In the genomic region with DNA sequence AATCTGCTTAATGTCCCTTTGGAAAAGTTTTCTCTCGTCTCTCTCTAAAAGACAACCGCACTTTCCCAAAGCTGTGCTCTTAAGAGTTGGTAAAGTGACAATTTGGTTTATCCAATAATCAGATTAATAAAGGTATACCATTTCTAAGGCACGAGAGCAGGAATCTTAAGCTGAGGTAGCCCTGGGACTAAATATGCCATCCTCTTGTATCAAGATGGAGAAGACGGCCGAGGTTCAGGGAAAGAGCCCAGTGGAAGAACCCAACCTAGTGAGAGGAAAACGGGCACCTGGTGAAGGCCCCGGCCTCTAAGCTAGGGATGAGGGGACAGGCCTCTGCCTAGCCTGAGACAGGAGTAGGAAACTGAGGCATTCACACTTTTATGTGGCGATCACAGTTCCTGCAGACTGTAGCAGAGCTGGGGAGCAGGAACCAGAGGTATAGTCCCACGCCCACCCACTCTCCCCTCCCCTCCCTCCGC, we compare ENCODE assay signal across 1 cellular context.
TF ChIP-seq lines count a peak whose summit lies in the region.

No MANE protein-coding gene starts in this region.

TF ChIP-seq in SK-N-SH, 30 proteins besides CTCF, POLR2A, EP300 and RAD21:
- TF ChIP-seq, protein P1, sequence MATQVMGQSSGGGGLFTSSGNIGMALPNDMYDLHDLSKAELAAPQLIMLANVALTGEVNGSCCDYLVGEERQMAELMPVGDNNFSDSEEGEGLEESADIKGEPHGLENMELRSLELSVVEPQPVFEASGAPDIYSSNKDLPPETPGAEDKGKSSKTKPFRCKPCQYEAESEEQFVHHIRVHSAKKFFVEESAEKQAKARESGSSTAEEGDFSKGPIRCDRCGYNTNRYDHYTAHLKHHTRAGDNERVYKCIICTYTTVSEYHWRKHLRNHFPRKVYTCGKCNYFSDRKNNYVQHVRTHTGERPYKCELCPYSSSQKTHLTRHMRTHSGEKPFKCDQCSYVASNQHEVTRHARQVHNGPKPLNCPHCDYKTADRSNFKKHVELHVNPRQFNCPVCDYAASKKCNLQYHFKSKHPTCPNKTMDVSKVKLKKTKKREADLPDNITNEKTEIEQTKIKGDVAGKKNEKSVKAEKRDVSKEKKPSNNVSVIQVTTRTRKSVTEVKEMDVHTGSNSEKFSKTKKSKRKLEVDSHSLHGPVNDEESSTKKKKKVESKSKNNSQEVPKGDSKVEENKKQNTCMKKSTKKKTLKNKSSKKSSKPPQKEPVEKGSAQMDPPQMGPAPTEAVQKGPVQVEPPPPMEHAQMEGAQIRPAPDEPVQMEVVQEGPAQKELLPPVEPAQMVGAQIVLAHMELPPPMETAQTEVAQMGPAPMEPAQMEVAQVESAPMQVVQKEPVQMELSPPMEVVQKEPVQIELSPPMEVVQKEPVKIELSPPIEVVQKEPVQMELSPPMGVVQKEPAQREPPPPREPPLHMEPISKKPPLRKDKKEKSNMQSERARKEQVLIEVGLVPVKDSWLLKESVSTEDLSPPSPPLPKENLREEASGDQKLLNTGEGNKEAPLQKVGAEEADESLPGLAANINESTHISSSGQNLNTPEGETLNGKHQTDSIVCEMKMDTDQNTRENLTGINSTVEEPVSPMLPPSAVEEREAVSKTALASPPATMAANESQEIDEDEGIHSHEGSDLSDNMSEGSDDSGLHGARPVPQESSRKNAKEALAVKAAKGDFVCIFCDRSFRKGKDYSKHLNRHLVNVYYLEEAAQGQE (IDR thresholded peaks at IDR 0.05; ENCODE audit: low read depth, low read length) = no peak
- TF ChIP-seq POLR2AphosphoS5 (IDR thresholded peaks at IDR 0.05; ENCODE audit: low read depth, low read length) = 0 out of 2 replicates have a peak, but pooled peaks have one; percentile 53
- TF ChIP-seq, protein P2, sequence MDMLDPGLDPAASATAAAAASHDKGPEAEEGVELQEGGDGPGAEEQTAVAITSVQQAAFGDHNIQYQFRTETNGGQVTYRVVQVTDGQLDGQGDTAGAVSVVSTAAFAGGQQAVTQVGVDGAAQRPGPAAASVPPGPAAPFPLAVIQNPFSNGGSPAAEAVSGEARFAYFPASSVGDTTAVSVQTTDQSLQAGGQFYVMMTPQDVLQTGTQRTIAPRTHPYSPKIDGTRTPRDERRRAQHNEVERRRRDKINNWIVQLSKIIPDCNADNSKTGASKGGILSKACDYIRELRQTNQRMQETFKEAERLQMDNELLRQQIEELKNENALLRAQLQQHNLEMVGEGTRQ (IDR thresholded peaks at IDR 0.05; ENCODE audit: borderline replicate concordance, low read depth, low read length) = no peak
